ENCODE assay signal across 14 cellular contexts in genomic region chrX:102272231-102272630, GRCh38. TPM values are rescaled to one million over a fixed set of nuclear protein-coding genes. Genes with fewer than 3 reads are reported as not detected.
"Had no signal": no experiment of that assay in that cellular context is flagged by ENCODE, and none has a peak within 500 bp of the region (broad histone marks: within the 10 kb centered on the region; RNA-seq: fewer than 3 reads in every experiment).

No MANE protein-coding gene starts in this region.

RNA-seq across cellular contexts. Expression of gene NXF2, which starts 25.3 kb away (rescaled TPM):
- total RNA-seq: activated B cell treated with CpG ODN at 0.5 μM for 24 hours; activated CD4-positive, alpha-beta memory T cell treated with anti-CD3 and anti-CD28 coated beads for 36 hours; activated CD4-positive, alpha-beta memory T cell treated with anti-CD3 and anti-CD28 coated beads, Interleukin-2, amount 10 ng/mL, durations not matched to agents 7 days and 5 days; activated CD4-positive, alpha-beta T cell treated with anti-CD3 and anti-CD28 coated beads for 36 hours; activated CD4-positive, alpha-beta T cell treated with anti-CD3 and anti-CD28 coated beads, Interleukin-2, amount 10 ng/mL, durations not matched to agents 24 days and 14 days; activated CD4-positive, alpha-beta T cell treated with anti-CD3 and anti-CD28 coated beads, Interleukin-2, amount 10 ng/mL, durations not matched to agents 7 days and 5 days; activated CD8-positive, alpha-beta memory T cell treated with anti-CD3 and anti-CD28 coated beads for 36 hours; activated CD8-positive, alpha-beta memory T cell treated with anti-CD3 and anti-CD28 coated beads, Interleukin-2, amount 10 ng/mL, durations not matched to agents 7 days and 5 days; activated CD8-positive, alpha-beta T cell treated with anti-CD3 and anti-CD28 coated beads for 36 hours; activated CD8-positive, alpha-beta T cell treated with anti-CD3 and anti-CD28 coated beads, Interleukin-2, amount 10 ng/mL, durations not matched to agents 7 days and 5 days; T-helper 1 cell treated with Interleukin-12 subunit alpha and Interleukin-12 subunit beta and Interleukin-4 antibody, amounts not matched to agents 30 ng/mL and 1 ng/mL, for 36 hours; T-helper 17 cell; T-helper 2 cell treated with Interferon-gamma antibody and Interleukin-4, amounts not matched to agents 100 ng/mL and 5 ng/mL, for 36 hours; WTC11 had no signal

RNA-seq across cellular contexts. Expression of gene TCP11X1, which starts 57.1 kb away (rescaled TPM):
- total RNA-seq: activated B cell treated with CpG ODN at 0.5 μM for 24 hours; activated CD4-positive, alpha-beta memory T cell treated with anti-CD3 and anti-CD28 coated beads for 36 hours; activated CD4-positive, alpha-beta memory T cell treated with anti-CD3 and anti-CD28 coated beads, Interleukin-2, amount 10 ng/mL, durations not matched to agents 7 days and 5 days; activated CD4-positive, alpha-beta T cell treated with anti-CD3 and anti-CD28 coated beads for 36 hours; activated CD4-positive, alpha-beta T cell treated with anti-CD3 and anti-CD28 coated beads, Interleukin-2, amount 10 ng/mL, durations not matched to agents 24 days and 14 days; activated CD4-positive, alpha-beta T cell treated with anti-CD3 and anti-CD28 coated beads, Interleukin-2, amount 10 ng/mL, durations not matched to agents 7 days and 5 days; activated CD8-positive, alpha-beta memory T cell treated with anti-CD3 and anti-CD28 coated beads for 36 hours; activated CD8-positive, alpha-beta memory T cell treated with anti-CD3 and anti-CD28 coated beads, Interleukin-2, amount 10 ng/mL, durations not matched to agents 7 days and 5 days; activated CD8-positive, alpha-beta T cell treated with anti-CD3 and anti-CD28 coated beads for 36 hours; activated CD8-positive, alpha-beta T cell treated with anti-CD3 and anti-CD28 coated beads, Interleukin-2, amount 10 ng/mL, durations not matched to agents 7 days and 5 days; T-helper 1 cell treated with Interleukin-12 subunit alpha and Interleukin-12 subunit beta and Interleukin-4 antibody, amounts not matched to agents 30 ng/mL and 1 ng/mL, for 36 hours; T-helper 17 cell; T-helper 2 cell treated with Interferon-gamma antibody and Interleukin-4, amounts not matched to agents 100 ng/mL and 5 ng/mL, for 36 hours had no signal
